In the genomic region with DNA sequence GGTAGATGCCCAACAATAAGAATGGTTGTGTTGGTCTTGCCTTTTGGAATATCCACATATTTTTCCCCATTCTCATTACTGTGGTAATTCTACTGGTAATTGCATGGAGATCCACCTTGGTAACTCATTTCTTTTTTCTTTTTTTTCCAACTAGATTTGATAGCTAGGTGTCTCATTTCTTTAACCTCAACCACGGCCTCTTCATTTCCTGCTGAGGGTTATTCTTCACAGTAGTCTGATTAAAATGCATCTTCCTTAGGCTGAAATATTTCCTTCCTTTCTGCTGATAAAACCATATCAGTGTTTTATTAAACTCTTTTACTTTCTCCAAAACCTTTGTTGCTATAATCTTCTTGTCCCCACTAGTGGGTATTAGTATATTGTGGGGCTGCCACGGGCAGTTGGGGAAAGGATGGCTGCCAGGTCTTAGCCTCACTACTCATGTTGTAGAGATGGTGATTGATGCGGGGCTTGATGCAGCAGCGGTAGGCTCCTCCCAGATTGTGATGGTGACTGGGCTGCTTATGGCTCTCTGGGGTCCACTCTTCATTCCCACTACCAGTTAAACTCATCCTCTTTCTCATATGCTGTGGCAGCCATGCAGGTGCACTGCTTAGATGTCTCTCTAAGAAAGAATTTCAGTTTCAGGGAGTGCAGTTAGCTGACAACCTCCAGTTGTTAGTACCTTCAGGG, we compare ENCODE assay signal across 12 cellular contexts. TPM values are rescaled to one million over a fixed set of nuclear protein-coding genes. Genes with fewer than 3 reads are reported as not detected.
DNase-seq lines count a peak whose midpoint lies in the region; ATAC-seq, FAIRE-seq and TF ChIP-seq lines count a peak whose summit lies in the region.
"Had no signal": no experiment of that assay in that cellular context is flagged by ENCODE, and none has a peak within 500 bp of the region (broad histone marks: within the 10 kb centered on the region; RNA-seq: fewer than 3 reads in every experiment).

No MANE protein-coding gene starts in this region.

- TF ChIP-seq RAD21 in K562 (CRISPR knock-in tag; conservative IDR thresholded peaks at IDR 0.05 in 1 of 2, IDR thresholded peaks at IDR 0.05 in 1 of 2), result no peak

- WGBS in K562 (ENCODE audit: insufficient coverage, low coverage, missing lambda C conversion rate), result 81% methylated on average over 4 of the region's 4 CpGs

- no peaks in the 10 kb centered on the region for H3K27me3 ChIP-seq in K562 (ENCODE audit: control insufficient read depth in 2 of 2, insufficient read depth in 2 of 2, low read length in 2 of 2)
- H3K27me3 ChIP-seq: left lung had no signal

- H3K4me2 ChIP-seq in K562 (ENCODE audit: insufficient read depth, low read length), result no peak overlapping the region

- no peak for DNase-seq in K562 (ENCODE audit: extremely low read depth in 1 of 4, low spot score in 3 of 4)
- no peak for DNase-seq in GM03348 (ENCODE audit: low spot score)
- no peak for DNase-seq in foreskin melanocyte
- no peak for DNase-seq in stimulated activated CD8-positive, alpha-beta memory T cell treated with anti-CD3 and anti-CD28 coated beads, Interleukin-4, amount 100 ng/mL, for 48 hours
- no peak for DNase-seq in AG08395 (ENCODE audit: low spot score)
- DNase-seq: activated gamma-delta T cell, erythroblast, left lung, NCI-H1436 had no signal

- POLR2A ChIA-PET in K562 (lab: Yijun Ruan, JAX), result no interaction called here

- intact Hi-C loops in K562 (cut with micrococcal nuclease), result no loop called here

- BruUV-seq in K562 (replicated peaks; lab: Mats Ljungman, UMichigan), result no TSS peak

- H3K9ac ChIP-seq in K562 (ENCODE audit: insufficient read depth in 1 of 2, low read depth in 2 of 2, low read length in 2 of 2), result no peak overlapping the region

- TF ChIP-seq CTCF in K562 (IDR thresholded peaks at IDR 0.05 in 2 of 3, conservative IDR thresholded peaks at IDR 0.05 in 1 of 3; ENCODE audit: insufficient read depth in 2 of 3, low read depth in 1 of 3, low read length in 3 of 3), result no peak

- in situ Hi-C loops in K562 (cut with MboI), result loop anchor here (5.0 kb wide), 1 partner anchor 115 kb away; no protein-coding TSS in a partner anchor

- TF ChIP-seq POLR2A in K562 (conservative IDR thresholded peaks at IDR 0.05), result no peak

- no peak overlapping the region for H3K4me3 ChIP-seq in K562
- H3K4me3 ChIP-seq: left lung had no signal

- H4K20me1 ChIP-seq in K562 (replicated peaks; ENCODE audit: control insufficient read depth, insufficient read depth, low read length), result no peaks in the 10 kb centered on the region

- H3K9me3 ChIP-seq in K562 (replicated peaks; ENCODE audit: control insufficient read depth, insufficient read depth, low read depth, low read length), result no peaks in the 10 kb centered on the region
- H3K9me3 ChIP-seq: left lung had no signal

- peaks cover 0 to 9% of the 10 kb centered on the region in 2 experiments; a peak in 2 of 5 replicates for H3K4me1 ChIP-seq in K562 (replicated peaks in 1 of 2; ENCODE audit: control insufficient read depth in 2 of 2, insufficient read depth in 2 of 2, low read length in 2 of 2)
- H3K4me1 ChIP-seq: left lung had no signal

- TF ChIP-seq EP300 in K562 (IDR thresholded peaks at IDR 0.05; ENCODE audit: low read length), result no peak

- peak; percentile 43 for ATAC-seq in GM18499 (IDR thresholded peaks at IDR 0.05; ENCODE audit: insufficient read depth, unreplicated experiment)
- peak; percentile 81 for ATAC-seq in GM21390 (IDR thresholded peaks at IDR 0.05; ENCODE audit: unreplicated experiment)
- ATAC-seq in HG03280 (IDR thresholded peaks at IDR 0.05; ENCODE audit: unreplicated experiment), result peak; percentile 60
- ATAC-seq in K562, result peak; percentile 16
- ATAC-seq: left lung had no signal

- no peaks in the 10 kb centered on the region for H3K9me1 ChIP-seq in K562 (ENCODE audit: control insufficient read depth, insufficient read depth, low read length)

- FAIRE-seq in K562 (lab: Jason Lieb, UNC), result no peak

- CTCF ChIA-PET in K562 (lab: Yijun Ruan, JAX; ENCODE audit: low intra/inter-chr PET ratio), result no interaction called here

- H3K79me2 ChIP-seq in K562 (ENCODE audit: control insufficient read depth, insufficient read depth, low read length), result peaks cover 93% of the 10 kb centered on the region

- no peak overlapping the region for H3K27ac ChIP-seq in K562 (ENCODE audit: extremely low read depth, low read depth, low read length)
- H3K27ac ChIP-seq: left lung had no signal

- H3K36me3 ChIP-seq in K562 (ENCODE audit: control insufficient read depth, insufficient read depth, low read length), result peaks cover 10% of the 10 kb centered on the region; the same call in 2 of the 3 replicates
- H3K36me3 ChIP-seq: left lung had no signal

- no peak overlapping the region for H2AFZ ChIP-seq in K562 (ENCODE audit: low read depth, low read length)

TF ChIP-seq in K562, 482 proteins besides CTCF, POLR2A, EP300 and RAD21:
- no peak for TF ChIP-seq MAFF (IDR thresholded peaks at IDR 0.05; ENCODE audit: low read length)
- TF ChIP-seq TSC22D4 (tag; IDR thresholded peaks at IDR 0.05), result no peak
- TF ChIP-seq ZNF561 (CRISPR knock-in tag; conservative IDR thresholded peaks at IDR 0.05), result no peak
- no peak for TF ChIP-seq ZNF583 (CRISPR knock-in tag; IDR thresholded peaks at IDR 0.05)
- TF ChIP-seq ZNF699 (CRISPR knock-in tag; IDR thresholded peaks at IDR 0.05; ENCODE audit: insufficient replicate concordance), result no peak
- no peak for TF ChIP-seq ZNF668 (CRISPR knock-in tag; IDR thresholded peaks at IDR 0.05)
- TF ChIP-seq ETV6 (IDR thresholded peaks at IDR 0.05; ENCODE audit: borderline replicate concordance in 1 of 2, low read depth in 2 of 2, low read length in 1 of 2), result no peak
- TF ChIP-seq ETV6 (CRISPR knock-in tag; IDR thresholded peaks at IDR 0.05; ENCODE audit: borderline replicate concordance), result no peak
- no peak for TF ChIP-seq PML (IDR thresholded peaks at IDR 0.05; ENCODE audit: low read length)

RNA-seq across cellular contexts. Expression of gene KIF2A, which starts 35.9 kb away (rescaled TPM):
- 61.3 and 233 TPM in 2 replicates for total RNA-seq in K562 (2011; cell fraction: chromatin; rRNA removed; ENCODE audit: low replicate concordance)
- total RNA-seq in K562 (2011; cell fraction: nucleolus; rRNA removed), result 22.8 and 41.1 TPM in 2 replicates
- 69.0 and 96.6 TPM in 2 replicates for total RNA-seq in K562 (2011; cell fraction: nucleoplasm; rRNA removed)
- total RNA-seq in K562 (2014; rRNA removed) (53.6 and 61.9 TPM in 2 replicates), K562 (2014; rRNA removed; fragmentation: Illumina TruSeq; extraction: Trizol) (97.1 and 114 TPM in 2 replicates), K562 (2015; rRNA removed; fragmentation: Illumina TruSeq; extraction: Trizol) (74.4 and 77.6 TPM in 2 replicates), K562 (2021) (84.7 and 90.6 TPM in 2 replicates)
- polyA plus RNA-seq in K562 (2011; rRNA removed) (47.9 and 83.4 TPM in 2 replicates), K562 (2014; fragmentation: Illumina TruSeq; extraction: Trizol) (117 and 126 TPM in 2 replicates), K562 (2014; fragmentation: Nextera tagmentation; extraction: Ambion mirVana) (10 to 100 TPM; 42.6 to 48.3 TPM), K562 (2014; rRNA removed) (57.2 and 60.4 TPM in 2 replicates)
- polyA plus RNA-seq in K562 (2011; cell fraction: cytosol; rRNA removed), result 16.3 and 32.6 TPM in 2 replicates
- polyA plus RNA-seq in K562 (2011; cell fraction: nucleus; rRNA removed), result 22.2 and 27.0 TPM in 2 replicates
- 68.3 and 93.3 TPM in 2 replicates for polyA plus RNA-seq in K562 (2012)
- polyA minus RNA-seq in K562 (2011; rRNA and poly(A)+ RNA removed), result 210 and 230 TPM in 2 replicates
- 73.6 and 84.8 TPM in 2 replicates for polyA minus RNA-seq in K562 (2011; cell fraction: cytosol; rRNA and poly(A)+ RNA removed)
- polyA minus RNA-seq in K562 (2011; cell fraction: nucleus; rRNA and poly(A)+ RNA removed), result 28.1 and 45.8 TPM in 2 replicates

Comparison
In these comparisons a context has a peak if more than half of its experiments do, and no peak if none do; other contexts are left out.
1. ATAC-seq: peak in every context shown above with its lines; median percentile 81 in GM21390; 60 in HG03280; 43 in GM18499; 16 in K562.